Comparison of ENCODE assay signal across 12 cellular contexts in genomic region chr16:48393843-48394703, GRCh38. TPM values are rescaled to one million over a fixed set of nuclear protein-coding genes. Genes with fewer than 3 reads are reported as not detected.
DNase-seq lines count a peak whose midpoint lies in the region; ATAC-seq and TF ChIP-seq lines count a peak whose summit lies in the region.
"Had no signal": no experiment of that assay in that cellular context is flagged by ENCODE, and none has a peak within 500 bp of the region (broad histone marks: within the 10 kb centered on the region; RNA-seq: fewer than 3 reads in every experiment).

No MANE protein-coding gene starts in this region.

- H3K4me1 ChIP-seq in gastroesophageal sphincter (no peaks in the 10 kb centered on the region), psoas muscle (peaks cover 24% of the 10 kb centered on the region)

- CTCF ChIA-PET in activated CD4-positive, alpha-beta memory T cell treated with anti-CD3 and anti-CD28 coated beads, Interleukin-2, amount 10 ng/mL, durations not matched to agents 7 days and 5 days (lab: Charles Lee) = interaction anchor here (1.0 kb wide), 2 partner anchors 10 to 235 kb away, joined by 3 read pairs; no protein-coding TSS in a partner anchor

- peak; percentile 93 for ATAC-seq in gastroesophageal sphincter
- peak; percentile 92 to 96 (median 94) for ATAC-seq in psoas muscle
- ATAC-seq in GM21390 (IDR thresholded peaks at IDR 0.05; ENCODE audit: unreplicated experiment) = no peak
- ATAC-seq: HCT116 had no signal

- H3K9me3 Mint-ChIP-seq in activated CD4-positive, alpha-beta memory T cell treated with anti-CD3 and anti-CD28 coated beads, Interleukin-2, amount 10 ng/mL, durations not matched to agents 7 days and 5 days = no peaks in the 10 kb centered on the region
- H3K9me3 Mint-ChIP-seq in glutamatergic neuron (ENCODE audit: unreplicated experiment) = peaks cover 2% of the 10 kb centered on the region
- H3K9me3 Mint-ChIP-seq: naive B cell had no signal

- no peak overlapping the region for H3K4me3 ChIP-seq in gastroesophageal sphincter
- no peak overlapping the region for H3K4me3 ChIP-seq in psoas muscle
- H3K4me3 ChIP-seq: SK-N-MC, thoracic aorta had no signal

- H3K4me3 Mint-ChIP-seq in activated CD4-positive, alpha-beta memory T cell treated with anti-CD3 and anti-CD28 coated beads, Interleukin-2, amount 10 ng/mL, durations not matched to agents 7 days and 5 days = no peak overlapping the region
- no peak overlapping the region for H3K4me3 Mint-ChIP-seq in glutamatergic neuron (ENCODE audit: unreplicated experiment)
- H3K4me3 Mint-ChIP-seq: naive B cell had no signal

- TF ChIP-seq CTCF in gastroesophageal sphincter (IDR thresholded peaks at IDR 0.05) (no peak), psoas muscle (IDR thresholded peaks at IDR 0.05) (no peak), glutamatergic neuron (IDR thresholded peaks at IDR 0.05; ENCODE audit: partially characterized antibody, unreplicated experiment) (no peak)

- peaks cover 13% of the 10 kb centered on the region for H3K4me1 Mint-ChIP-seq in activated CD4-positive, alpha-beta memory T cell treated with anti-CD3 and anti-CD28 coated beads, Interleukin-2, amount 10 ng/mL, durations not matched to agents 7 days and 5 days
- peaks cover 1% of the 10 kb centered on the region for H3K4me1 Mint-ChIP-seq in glutamatergic neuron (ENCODE audit: low read depth, unreplicated experiment)
- H3K4me1 Mint-ChIP-seq: naive B cell had no signal

- no peak for TF ChIP-seq POLR2A in gastroesophageal sphincter (IDR thresholded peaks at IDR 0.05)

- H3K27ac Mint-ChIP-seq in activated CD4-positive, alpha-beta memory T cell treated with anti-CD3 and anti-CD28 coated beads, Interleukin-2, amount 10 ng/mL, durations not matched to agents 7 days and 5 days = peak overlapping the region; percentile 63
- H3K27ac Mint-ChIP-seq in glutamatergic neuron (ENCODE audit: unreplicated experiment) = no peak overlapping the region

- H3K9me3 ChIP-seq in gastroesophageal sphincter (no peaks in the 10 kb centered on the region), psoas muscle (no peaks in the 10 kb centered on the region)
- H3K9me3 ChIP-seq: thoracic aorta had no signal

- TF ChIP-seq EP300 in gastroesophageal sphincter (IDR thresholded peaks at IDR 0.05) = no peak

- H3K27me3 ChIP-seq in gastroesophageal sphincter = no peaks in the 10 kb centered on the region
- H3K27me3 ChIP-seq in psoas muscle (ENCODE audit: insufficient read depth in 3 of 3, low read length in 2 of 3) = no peaks in the 10 kb centered on the region

- POLR2A ChIA-PET in activated CD4-positive, alpha-beta memory T cell treated with anti-CD3 and anti-CD28 coated beads, Interleukin-2, amount 10 ng/mL, durations not matched to agents 7 days and 5 days (lab: Charles Lee) = interaction anchor here (1.7 kb wide), 2 partner anchors 8 to 28 kb away, joined by 5 to 11 read pairs; partner anchors contain the start of gene SIAH1

- no peaks in the 10 kb centered on the region for H3K27me3 Mint-ChIP-seq in activated CD4-positive, alpha-beta memory T cell treated with anti-CD3 and anti-CD28 coated beads, Interleukin-2, amount 10 ng/mL, durations not matched to agents 7 days and 5 days
- H3K27me3 Mint-ChIP-seq in glutamatergic neuron (ENCODE audit: unreplicated experiment) = no peaks in the 10 kb centered on the region
- H3K27me3 Mint-ChIP-seq: naive B cell had no signal

- H3K36me3 ChIP-seq in gastroesophageal sphincter (no peaks in the 10 kb centered on the region), psoas muscle (ENCODE audit: insufficient read depth in 1 of 2, low read depth in 1 of 2) (no peaks in the 10 kb centered on the region)
- H3K36me3 ChIP-seq: thoracic aorta had no signal

- DNase-seq in ELR (ENCODE audit: low read depth) (peak; percentile 28), psoas muscle (peak; percentile 68 to 83), NCI-H2081 treated with DMSO at 0.1 percent for 48 hours (lab: John Stamatoyannopoulos, UW) (no peak), SW480 (ENCODE audit: low spot score) (no peak), glutamatergic neuron (no peak)
- DNase-seq in activated CD4-positive, alpha-beta memory T cell treated with anti-CD3 and anti-CD28 coated beads, Interleukin-2, amount 10 ng/mL, durations not matched to agents 7 days and 5 days = no peak
- DNase-seq: naive B cell had no signal

- H3K36me3 Mint-ChIP-seq in activated CD4-positive, alpha-beta memory T cell treated with anti-CD3 and anti-CD28 coated beads, Interleukin-2, amount 10 ng/mL, durations not matched to agents 7 days and 5 days (ENCODE audit: low read depth) = no peaks in the 10 kb centered on the region
- no peaks in the 10 kb centered on the region for H3K36me3 Mint-ChIP-seq in glutamatergic neuron (ENCODE audit: unreplicated experiment)
- H3K36me3 Mint-ChIP-seq: naive B cell had no signal

- WGBS in gastroesophageal sphincter (ENCODE audit: low coverage in 1 of 2), 2 donors = 64 to 69% methylated on average over 5 to 12 of the region's 17 CpGs
- 41 to 55% (median 44%) methylated on average over 17 of the region's 17 CpGs for WGBS in psoas muscle, 3 donors

- H3K27ac ChIP-seq in gastroesophageal sphincter (peak overlapping the region in 3 of 4 donors; percentile 64 to 70 (median 67)), psoas muscle (peak overlapping the region; percentile 87)
- H3K27ac ChIP-seq: SK-N-MC, thoracic aorta had no signal

- intact Hi-C loops in psoas muscle (cut with DNase I) = no loop called here

RNA-seq across cellular contexts. Expression of gene SIAH1, which starts 8.9 kb away (rescaled TPM):
- 10 to 100 TPM; 16.1 to 16.5 TPM for total RNA-seq in activated CD4-positive, alpha-beta memory T cell treated with anti-CD3 and anti-CD28 coated beads, Interleukin-2, amount 10 ng/mL, durations not matched to agents 7 days and 5 days
- 10 to 100 TPM; 27.2 to 31.8 (median 30.9) TPM for total RNA-seq in gastroesophageal sphincter
- total RNA-seq in psoas muscle = 10 to 100 TPM; 16.2 to 26.0 (median 18.6) TPM
- 10 to 100 TPM; 10.4 to 19.0 (median 16.2) TPM for polyA plus RNA-seq in psoas muscle
- 46.7 TPM for total RNA-seq in glutamatergic neuron (ENCODE audit: unreplicated experiment)

Comparison
In these comparisons a context has a peak if more than half of its experiments do, and no peak if none do; other contexts are left out.
1. DNase-seq: peak in ELR (single experiment) and psoas muscle (2 of 2); none in activated CD4-positive, alpha-beta memory T cell treated with anti-CD3 and anti-CD28 coated beads, Interleukin-2, amount 10 ng/mL, durations not matched to agents 7 days and 5 days (single experiment), NCI-H2081 treated with DMSO at 0.1 percent for 48 hours (single experiment), SW480 (single experiment) and glutamatergic neuron (single experiment).